Comparison of ENCODE assay signal across 2 cellular contexts in the genomic region with DNA sequence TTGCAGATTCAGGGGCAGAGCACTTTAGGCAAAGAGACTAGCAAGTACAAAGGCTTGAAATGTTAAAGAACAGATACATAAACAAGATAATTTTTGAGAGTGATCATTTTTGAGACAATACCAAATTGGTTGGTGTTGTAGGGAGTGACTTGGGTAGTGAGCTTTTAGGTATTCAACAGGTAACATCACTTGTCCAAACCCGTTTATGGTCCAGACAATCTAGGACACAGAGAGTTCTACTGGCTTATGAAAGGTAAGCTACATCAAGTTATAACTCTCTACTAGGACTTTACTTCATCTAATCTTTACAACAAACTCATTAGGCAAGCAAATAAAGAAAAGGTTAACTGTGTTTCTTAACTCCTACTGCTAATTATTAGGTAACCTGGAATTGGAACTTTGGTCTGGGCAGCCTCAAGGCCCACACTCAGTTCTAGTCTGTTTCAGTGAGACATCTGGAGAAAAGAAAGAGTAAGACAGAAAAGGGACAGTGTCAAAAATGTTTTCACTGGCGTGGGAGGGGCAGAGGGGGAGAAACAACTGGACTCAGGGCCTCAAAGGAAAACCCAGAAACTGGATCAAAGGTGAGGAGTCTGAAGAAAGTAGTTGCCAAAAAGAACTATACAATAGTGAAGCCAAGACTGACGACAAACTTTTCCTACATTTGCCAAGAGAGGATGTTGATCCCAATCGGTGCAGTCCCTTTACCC.
A peak's percentile ranks its signal among the peaks of the same experiment; 100 is the strongest.
TF ChIP-seq lines count a peak whose summit lies in the region.

No MANE protein-coding gene starts in this region.

TF ChIP-seq in HEK293, 187 proteins besides CTCF, POLR2A, EP300 and RAD21:
- TF ChIP-seq, protein P1, sequence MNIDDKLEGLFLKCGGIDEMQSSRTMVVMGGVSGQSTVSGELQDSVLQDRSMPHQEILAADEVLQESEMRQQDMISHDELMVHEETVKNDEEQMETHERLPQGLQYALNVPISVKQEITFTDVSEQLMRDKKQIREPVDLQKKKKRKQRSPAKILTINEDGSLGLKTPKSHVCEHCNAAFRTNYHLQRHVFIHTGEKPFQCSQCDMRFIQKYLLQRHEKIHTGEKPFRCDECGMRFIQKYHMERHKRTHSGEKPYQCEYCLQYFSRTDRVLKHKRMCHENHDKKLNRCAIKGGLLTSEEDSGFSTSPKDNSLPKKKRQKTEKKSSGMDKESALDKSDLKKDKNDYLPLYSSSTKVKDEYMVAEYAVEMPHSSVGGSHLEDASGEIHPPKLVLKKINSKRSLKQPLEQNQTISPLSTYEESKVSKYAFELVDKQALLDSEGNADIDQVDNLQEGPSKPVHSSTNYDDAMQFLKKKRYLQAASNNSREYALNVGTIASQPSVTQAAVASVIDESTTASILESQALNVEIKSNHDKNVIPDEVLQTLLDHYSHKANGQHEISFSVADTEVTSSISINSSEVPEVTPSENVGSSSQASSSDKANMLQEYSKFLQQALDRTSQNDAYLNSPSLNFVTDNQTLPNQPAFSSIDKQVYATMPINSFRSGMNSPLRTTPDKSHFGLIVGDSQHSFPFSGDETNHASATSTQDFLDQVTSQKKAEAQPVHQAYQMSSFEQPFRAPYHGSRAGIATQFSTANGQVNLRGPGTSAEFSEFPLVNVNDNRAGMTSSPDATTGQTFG (tag by site-specific recombination; IDR thresholded peaks at IDR 0.05; ENCODE audit: borderline replicate concordance), result no peak
- TF ChIP-seq SCRT2 (tag by site-specific recombination; IDR thresholded peaks at IDR 0.05) (peak; percentile 72), PRDM1 (tag by site-specific recombination; IDR thresholded peaks at IDR 0.05) (peak; percentile 51; the same call in 1 of the 2 replicates), ZNF221 (tag by site-specific recombination; IDR thresholded peaks at IDR 0.05; ENCODE audit: borderline replicate concordance) (no peak), SCRT1 (tag by site-specific recombination; IDR thresholded peaks at IDR 0.05; ENCODE audit: borderline replicate concordance) (0 out of 2 replicates have a peak, but pooled peaks have one; percentile 28)

TF ChIP-seq in GM12878, 131 proteins besides CTCF, POLR2A, EP300 and RAD21:
- TF ChIP-seq EED (IDR thresholded peaks at IDR 0.05; ENCODE audit: low read depth), result peak; percentile 43; the same call in 1 of the 2 replicates
- no peak for TF ChIP-seq SPI1 (IDR thresholded peaks at IDR 0.05; ENCODE audit: borderline replicate concordance, insufficient read depth, low read depth, low read length)
